Comparison of ENCODE assay signal across 8 cellular contexts in the genomic region with DNA sequence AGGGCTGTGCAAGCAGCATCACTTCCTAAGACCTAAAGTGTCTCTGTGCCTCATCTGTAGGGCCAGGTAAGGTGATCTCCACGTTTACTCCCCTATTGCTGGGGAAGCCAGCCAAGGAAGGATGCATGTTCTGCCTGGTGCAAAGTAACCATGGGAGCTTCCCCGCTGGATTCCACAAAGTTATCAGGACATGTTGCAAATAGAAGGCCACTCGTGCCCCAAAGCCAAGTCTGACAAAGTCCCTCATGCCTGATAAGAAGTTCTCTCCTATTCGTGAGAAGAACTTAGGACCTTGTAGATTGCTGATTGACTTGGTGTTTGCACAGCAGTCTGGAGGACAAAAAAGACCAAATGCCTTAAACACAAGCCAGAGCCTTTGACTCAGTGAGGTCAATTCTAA.
"Had no signal": no experiment of that assay in that cellular context is flagged by ENCODE, and none has a peak within 500 bp of the region (broad histone marks: within the 10 kb centered on the region; RNA-seq: fewer than 3 reads in every experiment).

No MANE protein-coding gene starts in this region.

- FAIRE-seq: HepG2, HTR-8/SVneo, K562 had no signal

- H3K27ac ChIP-seq: HL-60, KMS-11 had no signal

- ATAC-seq: HepG2, K562 had no signal

- H3K4me3 ChIP-seq: K562 had no signal

- DNase-seq: IMR-90, KBM-7, KG1 had no signal

- H3K4me2 ChIP-seq: KMS-11 had no signal

- H3K9ac ChIP-seq: KMS-11 had no signal
